ENCODE assay signal across 9 cellular contexts in genomic region chr12:53295891-53296219, GRCh38. TPM values are rescaled to one million over a fixed set of nuclear protein-coding genes. Genes with fewer than 3 reads are reported as not detected.
DNase-seq lines count a peak whose midpoint lies in the region; ATAC-seq and TF ChIP-seq lines count a peak whose summit lies in the region.
"Had no signal": no experiment of that assay in that cellular context is flagged by ENCODE, and none has a peak within 500 bp of the region (broad histone marks: within the 10 kb centered on the region; RNA-seq: fewer than 3 reads in every experiment).

No MANE protein-coding gene starts in this region.

- WGBS in gastroesophageal sphincter (ENCODE audit: low coverage in 1 of 2), 2 donors = 4 to 6% methylated on average over 9 to 11 of the region's 12 CpGs

- H3K4me3 ChIP-seq in GM12875 (ENCODE audit: low read depth, low read length) (peak overlapping the region; percentile 93), WI38 (ENCODE audit: low read depth, low read length) (peak overlapping the region; percentile 77), gastroesophageal sphincter (peak overlapping the region; percentile 79 to 91), gastrocnemius medialis (peak overlapping the region; percentile 77 to 97 (median 89))

- in situ Hi-C loops in gastrocnemius medialis (cut with MboI; ENCODE audit: low sequenced_read_pairs in 4 of 4) = no loop called here

- TF ChIP-seq EP300 in gastroesophageal sphincter (IDR thresholded peaks at IDR 0.05) = no peak

- H3K27ac ChIP-seq in gastroesophageal sphincter = peak overlapping the region; percentile 77 to 90 (median 89)
- H3K27ac ChIP-seq in gastrocnemius medialis = peak overlapping the region; percentile 83 to 90 (median 88)

- H3K27me3 ChIP-seq in gastroesophageal sphincter = no peaks in the 10 kb centered on the region
- no peaks in the 10 kb centered on the region for H3K27me3 ChIP-seq in gastrocnemius medialis

- H3K9me3 ChIP-seq in gastroesophageal sphincter = no peaks in the 10 kb centered on the region
- no peaks in the 10 kb centered on the region for H3K9me3 ChIP-seq in gastrocnemius medialis

- intact Hi-C loops in gastrocnemius medialis (cut with DNase I; ENCODE audit: low total_unique reads) = loop anchor here (2.0 to 5.0 kb wide), 3 partner anchors 25 to 83 kb away; partner anchors contain the start of gene AAAS

- TF ChIP-seq POLR2A in gastroesophageal sphincter (IDR thresholded peaks at IDR 0.05) = no peak
- no peak for TF ChIP-seq POLR2A in gastrocnemius medialis (IDR thresholded peaks at IDR 0.05)

- ATAC-seq in gastroesophageal sphincter = no peak
- peak; percentile 2 to 5 for ATAC-seq in gastrocnemius medialis
- no peak for ATAC-seq in GM21390 (IDR thresholded peaks at IDR 0.05; ENCODE audit: unreplicated experiment)
- ATAC-seq in HG02759 (IDR thresholded peaks at IDR 0.05; ENCODE audit: unreplicated experiment) = no peak
- ATAC-seq in GM18520 (IDR thresholded peaks at IDR 0.05; ENCODE audit: unreplicated experiment) = no peak

- peaks cover 4 to 59% (median 36%) of the 10 kb centered on the region in 3 donors for H3K4me1 ChIP-seq in gastroesophageal sphincter
- peaks cover 33 to 34% of the 10 kb centered on the region in 2 donors for H3K4me1 ChIP-seq in gastrocnemius medialis

- DNase-seq in gastrocnemius medialis (no peak), NCI-H2107 treated with DMSO at 0.1 percent for 48 hours (lab: John Stamatoyannopoulos, UW; ENCODE audit: unreplicated experiment) (no peak)

- peaks cover 0 to 13% of the 10 kb centered on the region in 2 donors for H3K36me3 ChIP-seq in gastroesophageal sphincter
- no peaks in the 10 kb centered on the region for H3K36me3 ChIP-seq in gastrocnemius medialis

- TF ChIP-seq CTCF in GM12875 (IDR thresholded peaks at IDR 0.05; ENCODE audit: borderline replicate concordance, insufficient read depth, low read depth, low read length) = no peak
- TF ChIP-seq CTCF in WI38 (IDR thresholded peaks at IDR 0.05; ENCODE audit: low read depth, low read length) = no peak
- TF ChIP-seq CTCF in gastroesophageal sphincter (IDR thresholded peaks at IDR 0.05) = no peak
- no peak for TF ChIP-seq CTCF in gastrocnemius medialis (IDR thresholded peaks at IDR 0.05 in 4 of 5, conservative IDR thresholded peaks at IDR 0.05 in 1 of 5)

RNA-seq across cellular contexts. Expression of gene PFDN5, which starts 0.5 kb away (rescaled TPM):
- 100 to 1,000 TPM; 390 to 782 (median 568) TPM for total RNA-seq in gastroesophageal sphincter
- total RNA-seq in gastrocnemius medialis = 100 to 1,000 TPM; 341 to 464 (median 358) TPM

RNA-seq across cellular contexts. Expression of gene MYG1, which starts 3.6 kb away (rescaled TPM):
- total RNA-seq in gastroesophageal sphincter (10 to 100 TPM; 40.9 to 49.2 (median 46.3) TPM), gastrocnemius medialis (10 to 100 TPM; 43.4 to 51.0 (median 46.0) TPM)

RNA-seq across cellular contexts. Expression of gene AAAS, which starts 25.6 kb away (rescaled TPM):
- 10 to 100 TPM; 36.4 to 88.9 (median 46.5) TPM for total RNA-seq in gastroesophageal sphincter
- 10 to 100 TPM; 30.5 to 47.9 (median 38.5) TPM for total RNA-seq in gastrocnemius medialis

RNA-seq across cellular contexts. Expression of gene ESPL1, which starts 27.8 kb away (rescaled TPM):
- 1 to 10 TPM in 2 of 4 donors, under 1 TPM in 2; 0.13 to 2.3 (median 0.64) TPM for total RNA-seq in gastroesophageal sphincter
- under 1 TPM in 3 of 4 donors, not detected in 1; 0.20 to 0.44 (median 0.24) TPM for total RNA-seq in gastrocnemius medialis

RNA-seq across cellular contexts. Expression of gene SP7, which starts 40.3 kb away (rescaled TPM):
- not detected for total RNA-seq in gastroesophageal sphincter
- not detected for total RNA-seq in gastrocnemius medialis
- total RNA-seq: activated CD8-positive, alpha-beta memory T cell treated with anti-CD3 and anti-CD28 coated beads for 36 hours had no signal

Comparison
In these comparisons a context has a peak if more than half of its experiments do, and no peak if none do; other contexts are left out.
1. ATAC-seq: peak in gastrocnemius medialis (2 of 2); none in gastroesophageal sphincter (single experiment), GM21390 (single experiment), HG02759 (single experiment) and GM18520 (single experiment).
2. Peak in every context shown above with its lines, with median percentiles within 50 percentile points of each other: H3K4me3 ChIP-seq.